In genomic region chr13:50911051-50911690, GRCh38 we compare ENCODE assay signal across 8 cellular contexts. TPM values are rescaled to one million over a fixed set of nuclear protein-coding genes. Genes with fewer than 3 reads are reported as not detected.
DNase-seq lines count a peak whose midpoint lies in the region; ATAC-seq and TF ChIP-seq lines count a peak whose summit lies in the region.

No MANE protein-coding gene starts in this region.

- no peaks in the 10 kb centered on the region for H3K27me3 ChIP-seq in GM23248 (replicated peaks; ENCODE audit: insufficient read depth)

- in situ Hi-C loops in GM23248 (cut with MboI), result no loop called here

- peaks cover 43% of the 10 kb centered on the region for H3K4me1 Mint-ChIP-seq in T-helper 1 cell treated with Interleukin-12 subunit alpha and Interleukin-12 subunit beta and Interleukin-4 antibody, amounts not matched to agents 30 μg/mL and 1 μg/mL, for 36 hours (ENCODE audit: low read depth)
- peaks cover 59% of the 10 kb centered on the region for H3K4me1 Mint-ChIP-seq in stimulated activated memory B cell treated with anti-CD40 and anti-IgM and Interleukin-4, amounts not matched to agents 10 μg/mL and 1 μg/mL and 100 μg/mL, for 72 hours

- no peaks in the 10 kb centered on the region for H3K9me3 Mint-ChIP-seq in T-helper 1 cell treated with Interleukin-12 subunit alpha and Interleukin-12 subunit beta and Interleukin-4 antibody, amounts not matched to agents 30 μg/mL and 1 μg/mL, for 36 hours
- no peaks in the 10 kb centered on the region for H3K9me3 Mint-ChIP-seq in stimulated activated memory B cell treated with anti-CD40 and anti-IgM and Interleukin-4, amounts not matched to agents 10 μg/mL and 1 μg/mL and 100 μg/mL, for 72 hours

- POLR2A ChIA-PET in AG04449 (lab: Yijun Ruan, JAX), result interaction anchor here (1.2 kb wide), 2 partner anchors 787 to 935 kb away, joined by 3 read pairs; no protein-coding TSS in a partner anchor

- no peaks in the 10 kb centered on the region for H3K9me2 ChIP-seq in GM23248 (ENCODE audit: insufficient read depth)

- H2AFZ ChIP-seq in GM23248, result peak overlapping the region; percentile 95

- peaks cover 32% of the 10 kb centered on the region for H3K4me1 ChIP-seq in GM23248 (ENCODE audit: insufficient read depth)

- no peaks in the 10 kb centered on the region for H3K27me3 Mint-ChIP-seq in T-helper 1 cell treated with Interleukin-12 subunit alpha and Interleukin-12 subunit beta and Interleukin-4 antibody, amounts not matched to agents 30 μg/mL and 1 μg/mL, for 36 hours (ENCODE audit: low read depth)
- no peaks in the 10 kb centered on the region for H3K27me3 Mint-ChIP-seq in stimulated activated memory B cell treated with anti-CD40 and anti-IgM and Interleukin-4, amounts not matched to agents 10 μg/mL and 1 μg/mL and 100 μg/mL, for 72 hours

- H4K20me1 ChIP-seq in GM23248 (ENCODE audit: insufficient read depth), result no peaks in the 10 kb centered on the region

- H3K4me3 ChIP-seq in AG04449 (ENCODE audit: low read depth, low read length) (peak overlapping the region; percentile 30), GM23248 (peak overlapping the region; percentile 89), fibroblast of pulmonary artery (replicated peaks; ENCODE audit: low read depth, low read length) (peak overlapping the region; percentile 71)

- no peaks in the 10 kb centered on the region for H3K36me3 ChIP-seq in GM23248 (ENCODE audit: low read depth)

- H3K27ac Mint-ChIP-seq in T-helper 1 cell treated with Interleukin-12 subunit alpha and Interleukin-12 subunit beta and Interleukin-4 antibody, amounts not matched to agents 30 μg/mL and 1 μg/mL, for 36 hours, result peak overlapping the region; percentile 94
- peak overlapping the region; percentile 91 for H3K27ac Mint-ChIP-seq in stimulated activated memory B cell treated with anti-CD40 and anti-IgM and Interleukin-4, amounts not matched to agents 10 μg/mL and 1 μg/mL and 100 μg/mL, for 72 hours

- CTCF ChIA-PET in AG04449 (lab: Yijun Ruan, JAX), result interaction anchor here (0.7 to 5.7 kb wide), 35 partner anchors 9 to 1241 kb away, joined by 3 to 52 read pairs (median 4); partner anchors contain the start of gene SPRYD7

- 59 to 63% methylated on average over 6 of the region's 6 CpGs for WGBS in GM23248 (ENCODE audit: low coverage in 1 of 2, low lambda C conversion rate in 2 of 2, missing lambda C conversion rate in 2 of 2), 2 experiments

- no peak for ATAC-seq in stimulated activated memory B cell treated with anti-CD40 and anti-IgM and Interleukin-4, amounts not matched to agents 10 μg/mL and 1 μg/mL and 100 μg/mL, for 72 hours
- ATAC-seq in HG03196 (IDR thresholded peaks at IDR 0.05; ENCODE audit: unreplicated experiment), result no peak

- H3K9me3 ChIP-seq in GM23248 (ENCODE audit: low read depth), result no peaks in the 10 kb centered on the region

- peaks cover 12% of the 10 kb centered on the region for H3K36me3 Mint-ChIP-seq in T-helper 1 cell treated with Interleukin-12 subunit alpha and Interleukin-12 subunit beta and Interleukin-4 antibody, amounts not matched to agents 30 μg/mL and 1 μg/mL, for 36 hours (ENCODE audit: low read depth)
- no peaks in the 10 kb centered on the region for H3K36me3 Mint-ChIP-seq in stimulated activated memory B cell treated with anti-CD40 and anti-IgM and Interleukin-4, amounts not matched to agents 10 μg/mL and 1 μg/mL and 100 μg/mL, for 72 hours

- peak overlapping the region; percentile 93 for H3K9ac ChIP-seq in GM23248

- peak overlapping the region; percentile 96 for H3K4me3 Mint-ChIP-seq in T-helper 1 cell treated with Interleukin-12 subunit alpha and Interleukin-12 subunit beta and Interleukin-4 antibody, amounts not matched to agents 30 μg/mL and 1 μg/mL, for 36 hours
- H3K4me3 Mint-ChIP-seq in stimulated activated memory B cell treated with anti-CD40 and anti-IgM and Interleukin-4, amounts not matched to agents 10 μg/mL and 1 μg/mL and 100 μg/mL, for 72 hours, result peak overlapping the region; percentile 95

- peak overlapping the region; percentile 88 for H3K4me2 ChIP-seq in GM23248 (ENCODE audit: unreplicated experiment)

- peaks cover 44% of the 10 kb centered on the region for H3K79me2 ChIP-seq in GM23248 (ENCODE audit: insufficient read depth)

- H3F3A ChIP-seq in GM23248 (ENCODE audit: insufficient read depth), result peaks cover 37% of the 10 kb centered on the region

- DNase-seq in AG04449 (ENCODE audit: low read depth, low spot score) (no peak), GM23248 (peak; percentile 39), fibroblast of pulmonary artery (ENCODE audit: low read depth) (peak; percentile 13), CD1c-positive myeloid dendritic cell (ENCODE audit: extremely low spot score) (no peak)
- DNase-seq in stimulated activated CD4-positive, alpha-beta T cell treated with anti-CD3 and anti-CD28 coated beads, Interleukin-12 subunit alpha, Interleukin-12 subunit beta, amount 100 ng/mL, for 4 hours, result no peak

- H3K27ac ChIP-seq in GM23248, result no peak overlapping the region

- no peak for TF ChIP-seq CTCF in AG04449 (IDR thresholded peaks at IDR 0.05; ENCODE audit: insufficient read depth, low read length, missing control alignments)
- TF ChIP-seq CTCF in fibroblast of pulmonary artery (IDR thresholded peaks at IDR 0.05; ENCODE audit: low read length, missing control alignments), result no peak

RNA-seq across cellular contexts. Expression of gene RNASEH2B, which starts 1.6 kb away (rescaled TPM):
- 28.3 and 33.5 TPM in 2 replicates for total RNA-seq in GM23248 (2014; rRNA removed; shearing (Covaris generic))
- polyA plus RNA-seq in GM23248 (2016; fragmentation: Nextera tagmentation; extraction: Ambion mirVana), result 27.9 and 32.0 TPM in 2 replicates

Comparison
In these comparisons a context has a peak if more than half of its experiments do, and no peak if none do; other contexts are left out.
1. DNase-seq: peak in GM23248 (single experiment) and fibroblast of pulmonary artery (single experiment); none in AG04449 (single experiment), stimulated activated CD4-positive, alpha-beta T cell treated with anti-CD3 and anti-CD28 coated beads, Interleukin-12 subunit alpha, Interleukin-12 subunit beta, amount 100 ng/mL, for 4 hours (single experiment) and CD1c-positive myeloid dendritic cell (single experiment).
2. H3K4me3 ChIP-seq: peak in every context shown above with its lines; median percentile 89 in GM23248; 71 in fibroblast of pulmonary artery; 30 in AG04449.